Comparison of ENCODE assay signal across 8 cellular contexts in the genomic region with DNA sequence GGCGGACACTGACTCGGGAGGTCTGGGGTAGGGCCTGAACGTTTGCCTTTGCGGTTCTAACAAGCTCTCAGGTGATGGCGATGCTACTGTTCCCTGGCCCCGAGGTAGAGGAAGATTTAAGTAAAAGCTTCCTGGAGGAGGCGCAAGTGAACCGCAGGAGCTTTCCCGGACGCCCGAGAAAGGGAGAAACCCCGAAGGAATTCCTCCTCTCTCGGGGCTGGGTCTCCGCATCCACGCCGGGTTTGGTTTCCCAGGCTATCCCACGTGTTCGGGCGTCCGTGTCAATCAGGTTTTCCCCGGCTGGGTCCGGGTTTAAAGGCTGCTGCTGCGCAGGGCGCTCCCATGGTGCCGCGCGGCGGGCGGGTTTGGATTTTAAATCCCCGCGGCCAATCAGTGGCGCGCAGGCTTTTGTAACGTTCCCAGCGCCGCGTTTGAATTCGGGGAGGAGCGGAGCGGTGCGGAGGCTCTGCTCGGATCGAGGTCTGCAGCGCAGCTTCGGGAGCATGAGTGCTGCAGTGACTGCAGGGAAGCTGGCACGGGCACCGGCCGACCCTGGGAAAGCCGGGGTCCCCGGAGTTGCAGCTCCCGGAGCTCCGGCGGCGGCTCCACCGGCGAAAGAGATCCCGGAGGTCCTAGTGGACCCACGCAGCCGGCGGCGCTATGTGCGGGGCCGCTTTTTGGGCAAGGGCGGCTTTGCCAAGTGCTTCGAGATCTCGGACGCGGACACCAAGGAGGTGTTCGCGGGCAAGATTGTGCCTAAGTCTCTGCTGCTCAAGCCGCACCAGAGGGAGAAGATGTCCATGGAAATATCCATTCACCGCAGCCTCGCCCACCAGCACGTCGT. TPM values are rescaled to one million over a fixed set of nuclear protein-coding genes. Genes with fewer than 3 reads are reported as not detected.
A peak's percentile ranks its signal among the peaks of the same experiment; 100 is the strongest.
DNase-seq lines count a peak whose midpoint lies in the region; ATAC-seq and TF ChIP-seq lines count a peak whose summit lies in the region.

A gene (plus strand): TSS at position 460 of the 844 bp plus-strand sequence. CDS start 44 bp downstream, at position 504.

- H3K27ac Mint-ChIP-seq in Calu3 (ENCODE audit: unreplicated experiment): peak within 1 kb of the TSS; percentile 97

- peaks cover 34% of the 10 kb centered on the region for H3K4me1 Mint-ChIP-seq in Calu3 (ENCODE audit: low read depth, unreplicated experiment)

- H3K9me3 Mint-ChIP-seq in Calu3 (ENCODE audit: low read depth, unreplicated experiment): no peaks in the 10 kb centered on the region

- BruUV-seq in Calu3 (replicated peaks; lab: Mats Ljungman, UMichigan): TSS peak; percentile 87

- TF ChIP-seq CTCF in Calu3 (IDR thresholded peaks at IDR 0.05; ENCODE audit: unreplicated experiment): peak; percentile 34

- DNase-seq in Calu3: peak; percentile 92
- peak; percentile 95 for DNase-seq in HuH-7 (ENCODE audit: low spot score)
- DNase-seq in OCI-M2 (lab: John Stamatoyannopoulos, UW; ENCODE audit: unreplicated experiment): peak; percentile 41
- DNase-seq in activated T-cell treated with anti-CD3 and anti-CD28 coated beads for 48 hours (ENCODE audit: low read depth): peak; percentile 82
- peak; percentile 89 for DNase-seq in myocyte (ENCODE audit: low read depth)
- peak; percentile 70 for DNase-seq in stimulated activated CD8-positive, alpha-beta memory T cell treated with anti-CD3 and anti-CD28 coated beads, Interleukin-7, amount 100 ng/mL, for 48 hours (ENCODE audit: extremely low read depth in 1 of 2, low read depth in 1 of 2)

- ATAC-seq in GM21381 (IDR thresholded peaks at IDR 0.05; ENCODE audit: unreplicated experiment): peak; percentile 89
- peak; percentile 94 for ATAC-seq in esophagus mucosa

- CTCF ChIA-PET in Calu3 (lab: Charles Lee): interaction anchor here (0.5 to 3.9 kb wide), 14 partner anchors 9 to 807 kb away, joined by 3 to 19 read pairs (median 4); a partner anchor contains a TSS

- peaks cover 64% of the 10 kb centered on the region for H3K36me3 Mint-ChIP-seq in Calu3 (ENCODE audit: insufficient read depth, unreplicated experiment)

- H3K4me3 Mint-ChIP-seq in Calu3 (ENCODE audit: low read depth, unreplicated experiment): peak within 1 kb of the TSS; percentile 100

- H3K27me3 Mint-ChIP-seq in Calu3 (ENCODE audit: unreplicated experiment): no peaks in the 10 kb centered on the region

- intact Hi-C loops in Calu3 (cut with micrococcal nuclease; ENCODE audit: unreplicated experiment): loop anchor here (1.0 to 10.0 kb wide), 2 partner anchors 50 to 126 kb away; no protein-coding TSS in a partner anchor

RNA-seq across cellular contexts. Expression of the gene that starts here (rescaled TPM):
- total RNA-seq in Calu3 (2022) (122 and 136 TPM in 2 replicates), esophagus mucosa (29.9 TPM), myocyte (0.96 and 1.6 TPM in 2 replicates)
- 1.8 TPM for polyA plus RNA-seq in myocyte (2012)

Comparison
In these comparisons a context has a peak if more than half of its experiments do, and no peak if none do; other contexts are left out.
1. Peak in every context shown above with its lines: DNase-seq and ATAC-seq.
2. RNA of the gene that starts here (total RNA-seq): 122 to 136 TPM in Calu3 and 29.9 TPM in esophagus mucosa (single experiment); 0.96 to 1.6 TPM in myocyte; every median in the first group is over 10 times any median in the second.
3. DNase-seq: peak in every context shown above with its lines; median percentile 95 in HuH-7; 92 in Calu3; 89 in myocyte; 82 in activated T-cell treated with anti-CD3 and anti-CD28 coated beads for 48 hours; 70 in stimulated activated CD8-positive, alpha-beta memory T cell treated with anti-CD3 and anti-CD28 coated beads, Interleukin-7, amount 100 ng/mL, for 48 hours; 41 in OCI-M2.